18 cellular contexts compared by ENCODE assay signal in genomic region chr2:23412556-23413155, GRCh38. TPM values are rescaled to one million over a fixed set of nuclear protein-coding genes. Genes with fewer than 3 reads are reported as not detected.
DNase-seq lines count a peak whose midpoint lies in the region; ATAC-seq and TF ChIP-seq lines count a peak whose summit lies in the region.
"Had no signal": no experiment of that assay in that cellular context is flagged by ENCODE, and none has a peak within 500 bp of the region (broad histone marks: within the 10 kb centered on the region; RNA-seq: fewer than 3 reads in every experiment).

No MANE protein-coding gene starts in this region.

- H3K56ac ChIP-seq in IMR-90 (ENCODE audit: extremely low read depth, insufficient read depth, low read length): no peak overlapping the region

- peak overlapping the region; percentile 44; the same call in 1 of the 2 replicates for H3K4me2 ChIP-seq in IMR-90 (ENCODE audit: low read depth, low read length)

- CTCF ChIA-PET in IMR-90 (lab: Yijun Ruan, JAX): no interaction called here

- peak overlapping the region; percentile 81 for H3K4ac ChIP-seq in IMR-90 (ENCODE audit: low read depth, low read length)

- peak overlapping the region; percentile 84 for H4K91ac ChIP-seq in IMR-90 (ENCODE audit: insufficient read depth, low read depth, low read length)

- no peaks in the 10 kb centered on the region for H3K9me3 ChIP-seq in IMR-90 (ENCODE audit: control insufficient read depth, insufficient read depth, low read length)
- no peaks in the 10 kb centered on the region for H3K9me3 ChIP-seq in BE2C
- H3K9me3 ChIP-seq: lower lobe of right lung, upper lobe of left lung had no signal

- peaks cover 34% of the 10 kb centered on the region for H3K4me1 ChIP-seq in IMR-90 (ENCODE audit: control insufficient read depth, insufficient read depth, low read length)
- no peaks in the 10 kb centered on the region for H3K4me1 ChIP-seq in BE2C
- H3K4me1 ChIP-seq: lower lobe of right lung had no signal

- H3K27ac ChIP-seq in IMR-90 (ENCODE audit: insufficient read depth, low read length): peak overlapping the region; percentile 83
- H3K27ac ChIP-seq in brain microvascular endothelial cell: peak overlapping the region; percentile 26
- H3K27ac ChIP-seq: lower lobe of right lung had no signal

- ATAC-seq in IMR-90 (ENCODE audit: low read depth): no peak
- no peak for ATAC-seq in GM21381 (IDR thresholded peaks at IDR 0.05; ENCODE audit: unreplicated experiment)
- no peak for ATAC-seq in GM18867 (IDR thresholded peaks at IDR 0.05; ENCODE audit: unreplicated experiment)
- ATAC-seq in left colon: no peak
- ATAC-seq: WTC11 had no signal

- H2BK120ac ChIP-seq in IMR-90 (ENCODE audit: low read depth, low read length): peak overlapping the region; percentile 69

- H3K36me3 ChIP-seq in IMR-90 (ENCODE audit: control insufficient read depth, insufficient read depth, low read length) (0 out of 2 replicates have a peak, but pooled peaks cover 1% of the 10 kb centered on the region), brain microvascular endothelial cell (replicated peaks) (no peaks in the 10 kb centered on the region), BE2C (no peaks in the 10 kb centered on the region)
- H3K36me3 ChIP-seq: lower lobe of right lung, upper lobe of left lung had no signal

- H4K20me1 ChIP-seq in IMR-90 (ENCODE audit: insufficient read depth, low read length): peaks cover 12% of the 10 kb centered on the region

- 91% methylated on average over 6 of the region's 11 CpGs; no CpG with 5 or more reads in 1 of the 2 experiments for WGBS in IMR-90 (ENCODE audit: extremely low coverage in 2 of 2, insufficient read length in 1 of 2), 2 experiments

- peak overlapping the region; percentile 79; the same call in 2 of the 3 replicates for H2BK15ac ChIP-seq in IMR-90 (ENCODE audit: low read depth, low read length)

- TF ChIP-seq CTCF in IMR-90 (conservative IDR thresholded peaks at IDR 0.05; ENCODE audit: low read depth, low read length) (no peak), brain microvascular endothelial cell (IDR thresholded peaks at IDR 0.05; ENCODE audit: low read depth, low read length, missing control alignments) (no peak), BE2C (IDR thresholded peaks at IDR 0.05; ENCODE audit: low read depth, low read length) (no peak)

- H3K9me1 ChIP-seq in IMR-90 (ENCODE audit: insufficient read depth, low read length): peaks cover 37% of the 10 kb centered on the region

- H3K79me1 ChIP-seq in IMR-90 (ENCODE audit: low read depth in 1 of 2, low read length in 2 of 2): peaks cover 31 to 64% of the 10 kb centered on the region in 2 experiments

- BruUV-seq in IMR-90 (replicated peaks; lab: Mats Ljungman, UMichigan): no TSS peak

- H2BK20ac ChIP-seq in IMR-90 (ENCODE audit: low read depth, low read length): peak overlapping the region; percentile 94

- no peak overlapping the region for H3K9ac ChIP-seq in IMR-90 (ENCODE audit: low read depth, low read length)

- H3K14ac ChIP-seq in IMR-90 (replicated peaks; ENCODE audit: low read depth, low read length): peak overlapping the region; percentile 34; the same call in 1 of the 2 replicates

- peak overlapping the region; percentile 43 for H3K23ac ChIP-seq in IMR-90 (ENCODE audit: low read depth, low read length)

- H2BK5ac ChIP-seq in IMR-90 (ENCODE audit: low read depth, low read length, poor library complexity, severe bottlenecking): peak overlapping the region; percentile 81

- TF ChIP-seq POLR2A in IMR-90 (IDR thresholded peaks at IDR 0.05; ENCODE audit: low read depth, low read length): no peak

- DNase-seq in A172 (ENCODE audit: low spot score) (peak; percentile 62), IMR-90 (peak; percentile 82), brain microvascular endothelial cell (peak; percentile 53), iris pigment epithelial cell (ENCODE audit: low read depth) (peak; percentile 89), BE2C (no peak), left colon (no peak)
- DNase-seq: activated naive CD4-positive, alpha-beta T cell treated with Interleukin-2 at 50 U/mL for 16 hours; erythroblast; lower lobe of right lung; NCI-H1092 treated with DMSO at 0.1 percent for 48 hours; NCI-H2227 treated with DMSO at 0.1 percent for 48 hours; nephron progenitor cell; retina; stimulated activated CD4-positive, alpha-beta T cell treated with anti-CD3 and anti-CD28 coated beads, Interleukin-2, amount 100 ng/mL, for 48 hours; upper lobe of left lung had no signal

- dilution Hi-C loops in IMR-90 (cut with HindIII; ENCODE audit: low sequenced_read_pairs, unreplicated experiment): no loop called here

- peak overlapping the region in 1 of 2 experiments; percentile 56; a peak in 3 of 4 replicates for H4K8ac ChIP-seq in IMR-90 (ENCODE audit: low read depth in 2 of 2, low read length in 2 of 2)

- no peak for TF ChIP-seq RAD21 in IMR-90 (IDR thresholded peaks at IDR 0.05; ENCODE audit: low read length)

- in situ Hi-C loops in IMR-90 (cut with MboI; ENCODE audit: low sequenced_read_pairs) (no loop called here), brain microvascular endothelial cell (cut with HindIII; ENCODE audit: low pct_ligation_motif_present, low sequenced_read_pairs) (no loop called here)

- peak overlapping the region; percentile 56 for H4K5ac ChIP-seq in IMR-90 (ENCODE audit: low read depth, low read length)

- peak overlapping the region; percentile 69 for H2AK9ac ChIP-seq in IMR-90 (replicated peaks; ENCODE audit: low read depth, low read length, poor library complexity)

- peak overlapping the region; percentile 78 for H3K18ac ChIP-seq in IMR-90 (ENCODE audit: low read depth, low read length)

- H2AK5ac ChIP-seq in IMR-90 (ENCODE audit: low read depth, low read length): peak overlapping the region; percentile 92

- intact Hi-C loops in IMR-90 (cut with micrococcal nuclease) (no loop called here), left colon (cut with DNase I, micrococcal nuclease) (no loop called here)

- H3K27me3 ChIP-seq in IMR-90 (ENCODE audit: control insufficient read depth, insufficient read depth, low read length) (no peaks in the 10 kb centered on the region), brain microvascular endothelial cell (replicated peaks) (no peaks in the 10 kb centered on the region), BE2C (no peaks in the 10 kb centered on the region)
- H3K27me3 ChIP-seq: upper lobe of left lung had no signal

- no peak overlapping the region for H2AFZ ChIP-seq in IMR-90 (replicated peaks; ENCODE audit: low read length, poor library complexity)

- H3K4me3 ChIP-seq in IMR-90 (ENCODE audit: insufficient read depth, low read depth, low read length): no peak overlapping the region
- no peak overlapping the region for H3K4me3 ChIP-seq in brain microvascular endothelial cell (ENCODE audit: low read depth, low read length)
- no peak overlapping the region for H3K4me3 ChIP-seq in BE2C (ENCODE audit: low read depth, low read length)
- H3K4me3 ChIP-seq: lower lobe of right lung, upper lobe of left lung had no signal

- POLR2A ChIA-PET in IMR-90 (lab: Charles Lee; ENCODE audit: unreplicated experiment): no interaction called here

TF ChIP-seq in IMR-90, 13 proteins besides CTCF, POLR2A, EP300 and RAD21:
- TF ChIP-seq ELK1 (IDR thresholded peaks at IDR 0.05; ENCODE audit: borderline replicate concordance, low read depth, low read length): no peak
- TF ChIP-seq RCOR1 (IDR thresholded peaks at IDR 0.05; ENCODE audit: insufficient replicate concordance, low read length): no peak
- TF ChIP-seq MAFK (IDR thresholded peaks at IDR 0.05; ENCODE audit: low read depth, low read length): no peak
- no peak for TF ChIP-seq CEBPB (IDR thresholded peaks at IDR 0.05; ENCODE audit: low read depth, low read length)
- no peak for TF ChIP-seq NFE2L2 (IDR thresholded peaks at IDR 0.05; ENCODE audit: low read depth, low read length)
- no peak for TF ChIP-seq FOS (IDR thresholded peaks at IDR 0.05; ENCODE audit: low read depth, low read length)
- no peak for TF ChIP-seq BHLHE40 (IDR thresholded peaks at IDR 0.05; ENCODE audit: low read depth, low read length)
- no peak for TF ChIP-seq SMC3 (IDR thresholded peaks at IDR 0.05; ENCODE audit: low read depth, low read length)
- no peak for TF ChIP-seq CHD1 (IDR thresholded peaks at IDR 0.05; ENCODE audit: low read depth, low read length)
- no peak for TF ChIP-seq MXI1 (IDR thresholded peaks at IDR 0.05; ENCODE audit: borderline replicate concordance, low read depth, low read length)
- no peak for TF ChIP-seq MAZ (IDR thresholded peaks at IDR 0.05; ENCODE audit: borderline replicate concordance, low read depth, low read length)
- no peak for TF ChIP-seq RFX5 (IDR thresholded peaks at IDR 0.05; ENCODE audit: low read depth, low read length)

RNA-seq across cellular contexts. Expression of gene KLHL29, which starts 27.7 kb away (rescaled TPM):
- total RNA-seq in A172 (2014; rRNA removed; shearing (Covaris generic)): 0.76 and 0.86 TPM in 2 replicates
- 2.0 and 2.5 TPM in 2 replicates for total RNA-seq in IMR-90 (2012; rRNA removed)
- 7.9 and 8.0 TPM in 2 replicates for polyA plus RNA-seq in IMR-90 (2012; rRNA removed)
- polyA plus RNA-seq in IMR-90 (2012; cell fraction: cytosol; rRNA removed): 3.8 and 7.2 TPM in 2 replicates
- 41.4 and 50.7 TPM in 2 replicates for polyA plus RNA-seq in IMR-90 (2012; cell fraction: nucleus; rRNA removed; ENCODE audit: low replicate concordance)
- polyA plus RNA-seq in BE2C (2012; ENCODE audit: insufficient read depth, insufficient read length, low read depth): 5.9 TPM
- 1 to 10 TPM; 2.9 to 4.6 TPM for total RNA-seq in left colon

Comparison
In these comparisons a context has a peak if more than half of its experiments do, and no peak if none do; other contexts are left out.
1. DNase-seq: peak in A172 (single experiment), IMR-90 (single experiment), brain microvascular endothelial cell (single experiment) and iris pigment epithelial cell (single experiment); none in BE2C (single experiment) and left colon (0 of 2).